ENCODE assay signal across 1 cellular context in the genomic region with DNA sequence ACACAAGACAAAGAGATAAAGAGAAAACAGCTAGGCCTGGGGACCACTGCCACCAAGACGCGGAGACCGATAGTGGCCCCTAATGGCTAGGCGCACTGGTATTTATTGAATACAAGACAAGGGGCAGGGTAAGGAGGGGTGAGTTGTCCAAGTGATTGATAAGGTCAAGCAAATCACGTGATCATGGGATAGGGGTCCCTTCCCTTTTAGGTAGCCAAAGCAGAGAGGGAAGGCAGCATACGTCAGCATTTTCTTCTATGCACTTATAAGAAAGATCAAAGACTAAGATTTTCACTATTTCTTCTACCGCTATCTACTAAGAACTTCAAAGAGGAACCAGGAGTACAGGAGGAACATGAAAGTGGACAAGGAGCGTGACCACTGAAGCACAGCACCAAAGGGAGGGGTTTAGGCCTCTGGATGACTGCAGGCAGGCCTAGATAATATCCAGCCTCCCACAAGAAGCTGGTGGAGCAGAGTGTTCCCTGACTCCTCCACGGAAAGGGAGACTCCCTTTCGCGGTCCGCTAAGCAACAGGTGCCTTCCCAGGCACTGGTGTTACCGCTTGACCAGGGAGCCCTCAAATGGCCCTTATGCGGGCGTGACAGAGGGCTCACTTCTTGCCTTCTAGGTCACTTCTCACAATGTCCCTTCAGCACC.
TF ChIP-seq lines count a peak whose summit lies in the region.
"Not testable (repeated sequence)": the region's sequence is repeated elsewhere in the genome, so short reads cannot be mapped to it uniquely, and the experiment has no call there.

No MANE protein-coding gene starts in this region.

TF ChIP-seq in K562, 482 proteins besides CTCF, POLR2A, EP300 and RAD21:
- TF ChIP-seq, protein P1, sequence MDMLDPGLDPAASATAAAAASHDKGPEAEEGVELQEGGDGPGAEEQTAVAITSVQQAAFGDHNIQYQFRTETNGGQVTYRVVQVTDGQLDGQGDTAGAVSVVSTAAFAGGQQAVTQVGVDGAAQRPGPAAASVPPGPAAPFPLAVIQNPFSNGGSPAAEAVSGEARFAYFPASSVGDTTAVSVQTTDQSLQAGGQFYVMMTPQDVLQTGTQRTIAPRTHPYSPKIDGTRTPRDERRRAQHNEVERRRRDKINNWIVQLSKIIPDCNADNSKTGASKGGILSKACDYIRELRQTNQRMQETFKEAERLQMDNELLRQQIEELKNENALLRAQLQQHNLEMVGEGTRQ (CRISPR knock-in tag; IDR thresholded peaks at IDR 0.05): peak; percentile 40
- peak; percentile 60 for TF ChIP-seq ZNF316 (IDR thresholded peaks at IDR 0.05)
- TF ChIP-seq CBFA2T3 (IDR thresholded peaks at IDR 0.05): 0 out of 2 replicates have a peak, but pooled peaks have one; percentile 13
- TF ChIP-seq MAZ (CRISPR knock-in tag; conservative IDR thresholded peaks at IDR 0.05 in 1 of 2, IDR thresholded peaks at IDR 0.05 in 1 of 2): 0 out of 4 replicates have a peak, but pooled peaks of 1 of the 2 experiments have one; percentile 21
- TF ChIP-seq, protein P2, sequence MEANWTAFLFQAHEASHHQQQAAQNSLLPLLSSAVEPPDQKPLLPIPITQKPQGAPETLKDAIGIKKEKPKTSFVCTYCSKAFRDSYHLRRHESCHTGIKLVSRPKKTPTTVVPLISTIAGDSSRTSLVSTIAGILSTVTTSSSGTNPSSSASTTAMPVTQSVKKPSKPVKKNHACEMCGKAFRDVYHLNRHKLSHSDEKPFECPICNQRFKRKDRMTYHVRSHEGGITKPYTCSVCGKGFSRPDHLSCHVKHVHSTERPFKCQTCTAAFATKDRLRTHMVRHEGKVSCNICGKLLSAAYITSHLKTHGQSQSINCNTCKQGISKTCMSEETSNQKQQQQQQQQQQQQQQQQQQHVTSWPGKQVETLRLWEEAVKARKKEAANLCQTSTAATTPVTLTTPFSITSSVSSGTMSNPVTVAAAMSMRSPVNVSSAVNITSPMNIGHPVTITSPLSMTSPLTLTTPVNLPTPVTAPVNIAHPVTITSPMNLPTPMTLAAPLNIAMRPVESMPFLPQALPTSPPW (CRISPR knock-in tag; IDR thresholded peaks at IDR 0.05): peak; percentile 56
- peak; percentile 50 for TF ChIP-seq ZFP36 (IDR thresholded peaks at IDR 0.05; ENCODE audit: low read depth, low read length, partially characterized antibody)
- TF ChIP-seq RAD51 (IDR thresholded peaks at IDR 0.05; ENCODE audit: borderline replicate concordance, low read depth): peak; percentile 74
- TF ChIP-seq MEIS2 (IDR thresholded peaks at IDR 0.05; ENCODE audit: partially characterized antibody): peak; percentile 53
- TF ChIP-seq MAFF (IDR thresholded peaks at IDR 0.05; ENCODE audit: low read length): peak; percentile 20; the same call in 1 of the 2 replicates
- TF ChIP-seq, protein P3, sequence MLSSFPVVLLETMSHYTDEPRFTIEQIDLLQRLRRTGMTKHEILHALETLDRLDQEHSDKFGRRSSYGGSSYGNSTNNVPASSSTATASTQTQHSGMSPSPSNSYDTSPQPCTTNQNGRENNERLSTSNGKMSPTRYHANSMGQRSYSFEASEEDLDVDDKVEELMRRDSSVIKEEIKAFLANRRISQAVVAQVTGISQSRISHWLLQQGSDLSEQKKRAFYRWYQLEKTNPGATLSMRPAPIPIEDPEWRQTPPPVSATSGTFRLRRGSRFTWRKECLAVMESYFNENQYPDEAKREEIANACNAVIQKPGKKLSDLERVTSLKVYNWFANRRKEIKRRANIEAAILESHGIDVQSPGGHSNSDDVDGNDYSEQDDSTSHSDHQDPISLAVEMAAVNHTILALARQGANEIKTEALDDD (IDR thresholded peaks at IDR 0.05): 0 out of 2 replicates have a peak, but pooled peaks have one; percentile 3
- TF ChIP-seq ZNF263 (CRISPR knock-in tag; IDR thresholded peaks at IDR 0.05; ENCODE audit: borderline replicate concordance): peak; percentile 93
- TF ChIP-seq, protein P4, sequence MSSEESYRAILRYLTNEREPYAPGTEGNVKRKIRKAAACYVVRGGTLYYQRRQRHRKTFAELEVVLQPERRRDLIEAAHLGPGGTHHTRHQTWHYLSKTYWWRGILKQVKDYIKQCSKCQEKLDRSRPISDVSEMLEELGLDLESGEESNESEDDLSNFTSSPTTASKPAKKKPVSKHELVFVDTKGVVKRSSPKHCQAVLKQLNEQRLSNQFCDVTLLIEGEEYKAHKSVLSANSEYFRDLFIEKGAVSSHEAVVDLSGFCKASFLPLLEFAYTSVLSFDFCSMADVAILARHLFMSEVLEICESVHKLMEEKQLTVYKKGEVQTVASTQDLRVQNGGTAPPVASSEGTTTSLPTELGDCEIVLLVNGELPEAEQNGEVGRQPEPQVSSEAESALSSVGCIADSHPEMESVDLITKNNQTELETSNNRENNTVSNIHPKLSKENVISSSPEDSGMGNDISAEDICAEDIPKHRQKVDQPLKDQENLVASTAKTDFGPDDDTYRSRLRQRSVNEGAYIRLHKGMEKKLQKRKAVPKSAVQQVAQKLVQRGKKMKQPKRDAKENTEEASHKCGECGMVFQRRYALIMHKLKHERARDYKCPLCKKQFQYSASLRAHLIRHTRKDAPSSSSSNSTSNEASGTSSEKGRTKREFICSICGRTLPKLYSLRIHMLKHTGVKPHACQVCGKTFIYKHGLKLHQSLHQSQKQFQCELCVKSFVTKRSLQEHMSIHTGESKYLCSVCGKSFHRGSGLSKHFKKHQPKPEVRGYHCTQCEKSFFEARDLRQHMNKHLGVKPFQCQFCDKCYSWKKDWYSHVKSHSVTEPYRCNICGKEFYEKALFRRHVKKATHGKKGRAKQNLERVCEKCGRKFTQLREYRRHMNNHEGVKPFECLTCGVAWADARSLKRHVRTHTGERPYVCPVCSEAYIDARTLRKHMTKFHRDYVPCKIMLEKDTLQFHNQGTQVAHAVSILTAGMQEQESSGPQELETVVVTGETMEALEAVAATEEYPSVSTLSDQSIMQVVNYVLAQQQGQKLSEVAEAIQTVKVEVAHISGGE (CRISPR knock-in tag; IDR thresholded peaks at IDR 0.05): peak in 1 of 3 experiments; percentile 89; a peak in 2 of 6 replicates
- peak; percentile 76 for TF ChIP-seq TOE1 (IDR thresholded peaks at IDR 0.05; ENCODE audit: borderline replicate concordance)
- not testable (repeated sequence) for TF ChIP-seq TOE1 (CRISPR knock-in tag; IDR thresholded peaks at IDR 0.05; ENCODE audit: borderline replicate concordance, low read depth)
- TF ChIP-seq BHLHE40 (IDR thresholded peaks at IDR 0.05; ENCODE audit: low read length): peak; percentile 11; the same call in 1 of the 2 replicates
- peak; percentile 59 for TF ChIP-seq MAFK (IDR thresholded peaks at IDR 0.05; ENCODE audit: low read length)
- TF ChIP-seq, protein P5, sequence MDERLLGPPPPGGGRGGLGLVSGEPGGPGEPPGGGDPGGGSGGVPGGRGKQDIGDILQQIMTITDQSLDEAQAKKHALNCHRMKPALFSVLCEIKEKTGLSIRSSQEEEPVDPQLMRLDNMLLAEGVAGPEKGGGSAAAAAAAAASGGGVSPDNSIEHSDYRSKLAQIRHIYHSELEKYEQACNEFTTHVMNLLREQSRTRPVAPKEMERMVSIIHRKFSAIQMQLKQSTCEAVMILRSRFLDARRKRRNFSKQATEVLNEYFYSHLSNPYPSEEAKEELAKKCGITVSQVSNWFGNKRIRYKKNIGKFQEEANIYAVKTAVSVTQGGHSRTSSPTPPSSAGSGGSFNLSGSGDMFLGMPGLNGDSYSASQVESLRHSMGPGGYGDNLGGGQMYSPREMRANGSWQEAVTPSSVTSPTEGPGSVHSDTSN (CRISPR knock-in tag; IDR thresholded peaks at IDR 0.05; ENCODE audit: low read depth): not testable (repeated sequence)
- TF ChIP-seq, protein P5 (tag; conservative IDR thresholded peaks at IDR 0.05; ENCODE audit: low read depth): peak; percentile 37; the same call in 1 of the 2 replicates
- peak; percentile 45; the same call in 1 of the 2 replicates for TF ChIP-seq MAFG (tag; conservative IDR thresholded peaks at IDR 0.05)
- 0 out of 2 replicates have a peak, but pooled peaks have one; percentile 28 for TF ChIP-seq CTBP1 (IDR thresholded peaks at IDR 0.05; ENCODE audit: borderline replicate concordance)
- TF ChIP-seq, protein P6, sequence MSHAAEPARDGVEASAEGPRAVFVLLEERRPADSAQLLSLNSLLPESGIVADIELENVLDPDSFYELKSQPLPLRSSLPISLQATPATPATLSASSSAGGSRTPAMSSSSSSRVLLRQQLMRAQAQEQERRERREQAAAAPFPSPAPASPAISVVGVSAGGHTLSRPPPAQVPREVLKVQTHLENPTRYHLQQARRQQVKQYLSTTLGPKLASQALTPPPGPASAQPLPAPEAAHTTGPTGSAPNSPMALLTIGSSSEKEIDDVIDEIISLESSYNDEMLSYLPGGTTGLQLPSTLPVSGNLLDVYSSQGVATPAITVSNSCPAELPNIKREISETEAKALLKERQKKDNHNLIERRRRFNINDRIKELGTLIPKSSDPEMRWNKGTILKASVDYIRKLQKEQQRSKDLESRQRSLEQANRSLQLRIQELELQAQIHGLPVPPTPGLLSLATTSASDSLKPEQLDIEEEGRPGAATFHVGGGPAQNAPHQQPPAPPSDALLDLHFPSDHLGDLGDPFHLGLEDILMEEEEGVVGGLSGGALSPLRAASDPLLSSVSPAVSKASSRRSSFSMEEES (CRISPR knock-in tag; IDR thresholded peaks at IDR 0.05): peak; percentile 93
- TF ChIP-seq, protein P7, sequence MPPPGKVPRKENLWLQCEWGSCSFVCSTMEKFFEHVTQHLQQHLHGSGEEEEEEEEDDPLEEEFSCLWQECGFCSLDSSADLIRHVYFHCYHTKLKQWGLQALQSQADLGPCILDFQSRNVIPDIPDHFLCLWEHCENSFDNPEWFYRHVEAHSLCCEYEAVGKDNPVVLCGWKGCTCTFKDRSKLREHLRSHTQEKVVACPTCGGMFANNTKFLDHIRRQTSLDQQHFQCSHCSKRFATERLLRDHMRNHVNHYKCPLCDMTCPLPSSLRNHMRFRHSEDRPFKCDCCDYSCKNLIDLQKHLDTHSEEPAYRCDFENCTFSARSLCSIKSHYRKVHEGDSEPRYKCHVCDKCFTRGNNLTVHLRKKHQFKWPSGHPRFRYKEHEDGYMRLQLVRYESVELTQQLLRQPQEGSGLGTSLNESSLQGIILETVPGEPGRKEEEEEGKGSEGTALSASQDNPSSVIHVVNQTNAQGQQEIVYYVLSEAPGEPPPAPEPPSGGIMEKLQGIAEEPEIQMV (tag; conservative IDR thresholded peaks at IDR 0.05; ENCODE audit: low read depth): peak; percentile 67; the same call in 1 of the 2 replicates
- TF ChIP-seq C11orf30 (IDR thresholded peaks at IDR 0.05; ENCODE audit: low read depth): peak; percentile 57; the same call in 1 of the 2 replicates
- TF ChIP-seq, protein P8, sequence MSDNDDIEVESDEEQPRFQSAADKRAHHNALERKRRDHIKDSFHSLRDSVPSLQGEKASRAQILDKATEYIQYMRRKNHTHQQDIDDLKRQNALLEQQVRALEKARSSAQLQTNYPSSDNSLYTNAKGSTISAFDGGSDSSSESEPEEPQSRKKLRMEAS (CRISPR knock-in tag; IDR thresholded peaks at IDR 0.05): 0 out of 2 replicates have a peak, but pooled peaks have one; percentile 20
- TF ChIP-seq, protein P9, sequence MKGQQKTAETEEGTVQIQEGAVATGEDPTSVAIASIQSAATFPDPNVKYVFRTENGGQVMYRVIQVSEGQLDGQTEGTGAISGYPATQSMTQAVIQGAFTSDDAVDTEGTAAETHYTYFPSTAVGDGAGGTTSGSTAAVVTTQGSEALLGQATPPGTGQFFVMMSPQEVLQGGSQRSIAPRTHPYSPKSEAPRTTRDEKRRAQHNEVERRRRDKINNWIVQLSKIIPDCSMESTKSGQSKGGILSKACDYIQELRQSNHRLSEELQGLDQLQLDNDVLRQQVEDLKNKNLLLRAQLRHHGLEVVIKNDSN (CRISPR knock-in tag; IDR thresholded peaks at IDR 0.05): peak; percentile 70
